In genomic region chr13:25881136-25881926, GRCh38 we compare ENCODE assay signal across 18 cellular contexts.
DNase-seq lines count a peak whose midpoint lies in the region; TF ChIP-seq lines count a peak whose summit lies in the region.
"Had no signal": no experiment of that assay in that cellular context is flagged by ENCODE, and none has a peak within 500 bp of the region (broad histone marks: within the 10 kb centered on the region; RNA-seq: fewer than 3 reads in every experiment).

No MANE protein-coding gene starts in this region.

- TF ChIP-seq POLR2A in lower leg skin (IDR thresholded peaks at IDR 0.05), result no peak

- no peaks in the 10 kb centered on the region for H3K9me3 Mint-ChIP-seq in T-helper 1 cell treated with Interleukin-12 subunit alpha and Interleukin-12 subunit beta and Interleukin-4 antibody, amounts not matched to agents 30 μg/mL and 1 μg/mL, for 36 hours
- H3K9me3 Mint-ChIP-seq: activated CD4-positive, alpha-beta memory T cell treated with anti-CD3 and anti-CD28 coated beads for 36 hours; dendritic cell treated with granulocyte-macrophage colony-stimulating factor and Interleukin-4, amounts not matched to agents 40 ng/mL and 50 ng/mL, for 4 days had no signal

- H3K27ac Mint-ChIP-seq in T-helper 1 cell treated with Interleukin-12 subunit alpha and Interleukin-12 subunit beta and Interleukin-4 antibody, amounts not matched to agents 30 μg/mL and 1 μg/mL, for 36 hours, result peak overlapping the region; percentile 12
- H3K27ac Mint-ChIP-seq: activated CD4-positive, alpha-beta memory T cell treated with anti-CD3 and anti-CD28 coated beads for 36 hours; activated T-cell treated with anti-CD3 and anti-CD28 coated beads, Interleukin-2, amount 50 U/mL, for 72 hours; dendritic cell treated with granulocyte-macrophage colony-stimulating factor and Interleukin-4, amounts not matched to agents 40 ng/mL and 50 ng/mL, for 4 days had no signal

- H3K27me3 Mint-ChIP-seq in T-helper 1 cell treated with Interleukin-12 subunit alpha and Interleukin-12 subunit beta and Interleukin-4 antibody, amounts not matched to agents 30 μg/mL and 1 μg/mL, for 36 hours (ENCODE audit: low read depth), result no peaks in the 10 kb centered on the region
- H3K27me3 Mint-ChIP-seq: activated CD4-positive, alpha-beta memory T cell treated with anti-CD3 and anti-CD28 coated beads for 36 hours had no signal

- intact Hi-C loops in lower leg skin (cut with DNase I; ENCODE audit: low total_unique reads), result no loop called here

- H3K4me3 ChIP-seq in SJCRH30, result no peak overlapping the region
- no peak overlapping the region for H3K4me3 ChIP-seq in lower leg skin (ENCODE audit: low read depth, poor library complexity, severe bottlenecking)
- H3K4me3 ChIP-seq: GM12878 had no signal

- TF ChIP-seq CTCF in lower leg skin (IDR thresholded peaks at IDR 0.05), result no peak

- WGBS in lower leg skin, 2 donors, result 69 to 76% methylated on average over 3 of the region's 3 CpGs

- peak overlapping the region; percentile 15 for H3K4me3 Mint-ChIP-seq in T-helper 1 cell treated with Interleukin-12 subunit alpha and Interleukin-12 subunit beta and Interleukin-4 antibody, amounts not matched to agents 30 μg/mL and 1 μg/mL, for 36 hours
- H3K4me3 Mint-ChIP-seq: activated CD4-positive, alpha-beta memory T cell treated with anti-CD3 and anti-CD28 coated beads for 36 hours; activated T-cell treated with anti-CD3 and anti-CD28 coated beads, Interleukin-2, amount 50 U/mL, for 72 hours; CD8-positive, alpha-beta memory T cell; dendritic cell treated with granulocyte-macrophage colony-stimulating factor and Interleukin-4, amounts not matched to agents 40 ng/mL and 50 ng/mL, for 4 days had no signal

- no peaks in the 10 kb centered on the region for H3K36me3 Mint-ChIP-seq in T-helper 1 cell treated with Interleukin-12 subunit alpha and Interleukin-12 subunit beta and Interleukin-4 antibody, amounts not matched to agents 30 μg/mL and 1 μg/mL, for 36 hours (ENCODE audit: low read depth)
- H3K36me3 Mint-ChIP-seq: activated CD4-positive, alpha-beta memory T cell treated with anti-CD3 and anti-CD28 coated beads for 36 hours; CD8-positive, alpha-beta memory T cell had no signal

- no peak for DNase-seq in T-helper 1 cell
- DNase-seq in SJCRH30, result peak; percentile 25 to 60
- peak; percentile 64 for DNase-seq in fibroblast of gingiva (ENCODE audit: low read depth)
- DNase-seq in renal cortical epithelial cell (ENCODE audit: low read depth), result peak; percentile 62
- no peak for DNase-seq in D341Med (ENCODE audit: low spot score)
- DNase-seq in lower leg skin (ENCODE audit: low spot score in 2 of 2), result no peak
- no peak for DNase-seq in iPS-NIHi7 (ENCODE audit: extremely low spot score)
- DNase-seq: activated CD4-positive, alpha-beta memory T cell treated with anti-CD3 and anti-CD28 coated beads for 36 hours; activated T-cell treated with anti-CD3 and anti-CD28 coated beads, Interleukin-2, amount 50 U/mL, for 72 hours; amniotic stem cell; Kasumi-1; NCI-H1694 treated with DMSO at 0.1 percent for 48 hours; nucleus accumbens; substantia nigra had no signal

- peak overlapping the region; percentile 69 for H3K27ac ChIP-seq in SJCRH30

- H3K9me3 ChIP-seq in SJCRH30 (replicated peaks), result no peaks in the 10 kb centered on the region

- no peaks in the 10 kb centered on the region for H3K27me3 ChIP-seq in SJCRH30

- no peaks in the 10 kb centered on the region for H3K36me3 ChIP-seq in SJCRH30

- peaks cover 56% of the 10 kb centered on the region for H3K4me1 ChIP-seq in SJCRH30

- H3K4me1 Mint-ChIP-seq in T-helper 1 cell treated with Interleukin-12 subunit alpha and Interleukin-12 subunit beta and Interleukin-4 antibody, amounts not matched to agents 30 μg/mL and 1 μg/mL, for 36 hours (ENCODE audit: low read depth), result peaks cover 40% of the 10 kb centered on the region

Comparison
In these comparisons a context has a peak if more than half of its experiments do, and no peak if none do; other contexts are left out.
1. DNase-seq: peak in SJCRH30 (2 of 2), fibroblast of gingiva (single experiment) and renal cortical epithelial cell (single experiment); none in T-helper 1 cell (0 of 5), D341Med (single experiment), lower leg skin (0 of 2) and iPS-NIHi7 (single experiment).